ENCODE assay signal across 1 cellular context in the genomic region with DNA sequence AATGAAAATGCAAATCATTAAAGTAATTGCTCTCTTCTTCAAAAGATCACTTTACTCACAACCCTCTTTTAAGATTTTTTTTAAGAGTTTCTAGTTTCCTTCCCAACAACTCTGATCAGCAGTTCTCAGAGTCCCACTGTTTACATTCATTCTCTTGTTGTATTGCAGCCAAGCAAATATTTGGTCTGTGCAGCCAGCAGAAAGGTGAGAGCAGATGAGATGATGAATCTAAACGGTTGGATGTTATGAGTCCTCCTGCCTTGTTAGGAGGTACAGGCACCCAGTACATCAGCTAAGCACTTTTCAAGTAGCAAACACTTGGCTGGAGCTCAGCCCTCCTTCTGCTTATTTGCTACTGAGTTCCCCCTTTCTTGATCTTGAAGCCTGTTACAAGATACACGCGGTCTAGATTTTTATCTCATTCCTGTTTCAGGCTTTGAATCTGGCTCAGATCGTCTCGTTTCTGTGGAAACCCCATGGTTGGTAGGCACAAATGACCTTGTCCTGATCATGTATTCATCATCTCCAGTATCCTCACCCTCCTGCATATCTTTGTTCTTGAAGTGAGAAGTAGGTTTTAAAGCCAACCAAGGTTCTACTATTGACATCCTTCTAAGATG.
TF ChIP-seq lines count a peak whose summit lies in the region.

No MANE protein-coding gene starts in this region.

TF ChIP-seq in HepG2, 621 proteins besides CTCF, POLR2A, EP300 and RAD21 (continued from another document):
- TF ChIP-seq, protein P1, sequence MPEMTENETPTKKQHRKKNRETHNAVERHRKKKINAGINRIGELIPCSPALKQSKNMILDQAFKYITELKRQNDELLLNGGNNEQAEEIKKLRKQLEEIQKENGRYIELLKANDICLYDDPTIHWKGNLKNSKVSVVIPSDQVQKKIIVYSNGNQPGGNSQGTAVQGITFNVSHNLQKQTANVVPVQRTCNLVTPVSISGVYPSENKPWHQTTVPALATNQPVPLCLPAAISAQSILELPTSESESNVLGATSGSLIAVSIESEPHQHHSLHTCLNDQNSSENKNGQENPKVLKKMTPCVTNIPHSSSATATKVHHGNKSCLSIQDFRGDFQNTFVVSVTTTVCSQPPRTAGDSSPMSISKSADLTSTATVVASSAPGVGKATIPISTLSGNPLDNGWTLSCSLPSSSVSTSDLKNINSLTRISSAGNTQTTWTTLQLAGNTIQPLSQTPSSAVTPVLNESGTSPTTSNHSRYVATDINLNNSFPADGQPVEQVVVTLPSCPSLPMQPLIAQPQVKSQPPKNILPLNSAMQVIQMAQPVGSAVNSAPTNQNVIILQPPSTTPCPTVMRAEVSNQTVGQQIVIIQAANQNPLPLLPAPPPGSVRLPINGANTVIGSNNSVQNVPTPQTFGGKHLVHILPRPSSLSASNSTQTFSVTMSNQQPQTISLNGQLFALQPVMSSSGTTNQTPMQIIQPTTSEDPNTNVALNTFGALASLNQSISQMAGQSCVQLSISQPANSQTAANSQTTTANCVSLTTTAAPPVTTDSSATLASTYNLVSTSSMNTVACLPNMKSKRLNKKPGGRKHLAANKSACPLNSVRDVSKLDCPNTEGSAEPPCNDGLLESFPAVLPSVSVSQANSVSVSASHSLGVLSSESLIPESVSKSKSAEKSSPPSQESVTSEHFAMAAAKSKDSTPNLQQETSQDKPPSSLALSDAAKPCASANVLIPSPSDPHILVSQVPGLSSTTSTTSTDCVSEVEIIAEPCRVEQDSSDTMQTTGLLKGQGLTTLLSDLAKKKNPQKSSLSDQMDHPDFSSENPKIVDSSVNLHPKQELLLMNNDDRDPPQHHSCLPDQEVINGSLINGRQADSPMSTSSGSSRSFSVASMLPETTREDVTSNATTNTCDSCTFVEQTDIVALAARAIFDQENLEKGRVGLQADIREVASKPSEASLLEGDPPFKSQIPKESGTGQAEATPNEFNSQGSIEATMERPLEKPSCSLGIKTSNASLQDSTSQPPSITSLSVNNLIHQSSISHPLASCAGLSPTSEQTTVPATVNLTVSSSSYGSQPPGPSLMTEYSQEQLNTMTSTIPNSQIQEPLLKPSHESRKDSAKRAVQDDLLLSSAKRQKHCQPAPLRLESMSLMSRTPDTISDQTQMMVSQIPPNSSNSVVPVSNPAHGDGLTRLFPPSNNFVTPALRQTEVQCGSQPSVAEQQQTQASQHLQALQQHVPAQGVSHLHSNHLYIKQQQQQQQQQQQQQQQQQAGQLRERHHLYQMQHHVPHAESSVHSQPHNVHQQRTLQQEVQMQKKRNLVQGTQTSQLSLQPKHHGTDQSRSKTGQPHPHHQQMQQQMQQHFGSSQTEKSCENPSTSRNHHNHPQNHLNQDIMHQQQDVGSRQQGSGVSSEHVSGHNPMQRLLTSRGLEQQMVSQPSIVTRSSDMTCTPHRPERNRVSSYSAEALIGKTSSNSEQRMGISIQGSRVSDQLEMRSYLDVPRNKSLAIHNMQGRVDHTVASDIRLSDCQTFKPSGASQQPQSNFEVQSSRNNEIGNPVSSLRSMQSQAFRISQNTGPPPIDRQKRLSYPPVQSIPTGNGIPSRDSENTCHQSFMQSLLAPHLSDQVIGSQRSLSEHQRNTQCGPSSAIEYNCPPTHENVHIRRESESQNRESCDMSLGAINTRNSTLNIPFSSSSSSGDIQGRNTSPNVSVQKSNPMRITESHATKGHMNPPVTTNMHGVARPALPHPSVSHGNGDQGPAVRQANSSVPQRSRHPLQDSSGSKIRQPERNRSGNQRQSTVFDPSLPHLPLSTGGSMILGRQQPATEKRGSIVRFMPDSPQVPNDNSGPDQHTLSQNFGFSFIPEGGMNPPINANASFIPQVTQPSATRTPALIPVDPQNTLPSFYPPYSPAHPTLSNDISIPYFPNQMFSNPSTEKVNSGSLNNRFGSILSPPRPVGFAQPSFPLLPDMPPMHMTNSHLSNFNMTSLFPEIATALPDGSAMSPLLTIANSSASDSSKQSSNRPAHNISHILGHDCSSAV (CRISPR knock-in tag; IDR thresholded peaks at IDR 0.05; ENCODE audit: borderline replicate concordance) = no peak
- TF ChIP-seq NFKB2 (CRISPR knock-in tag; IDR thresholded peaks at IDR 0.05; ENCODE audit: borderline replicate concordance) (no peak), PAWR (CRISPR knock-in tag; IDR thresholded peaks at IDR 0.05; ENCODE audit: borderline replicate concordance) (no peak), SRF (IDR thresholded peaks at IDR 0.05; ENCODE audit: low read depth, low read length) (no peak), IRF1 (CRISPR knock-in tag; IDR thresholded peaks at IDR 0.05; ENCODE audit: low read depth) (no peak), ZBTB8A (CRISPR knock-in tag; IDR thresholded peaks at IDR 0.05; ENCODE audit: borderline replicate concordance, low read depth) (no peak), ISL2 (CRISPR knock-in tag; IDR thresholded peaks at IDR 0.05) (no peak), TBX3 (IDR thresholded peaks at IDR 0.05; ENCODE audit: borderline replicate concordance) (peak; percentile 31; the same call in 1 of the 2 replicates), ZNF772 (CRISPR knock-in tag; IDR thresholded peaks at IDR 0.05) (no peak), ZNF18 (CRISPR knock-in tag; IDR thresholded peaks at IDR 0.05; ENCODE audit: insufficient replicate concordance) (no peak), MAFF (IDR thresholded peaks at IDR 0.05; ENCODE audit: low read depth, low read length) (peak; percentile 34; the same call in 1 of the 2 replicates), ZNF33A (CRISPR knock-in tag; IDR thresholded peaks at IDR 0.05; ENCODE audit: borderline replicate concordance) (no peak), ZSCAN21 (CRISPR knock-in tag; IDR thresholded peaks at IDR 0.05; ENCODE audit: borderline replicate concordance) (no peak), CHCHD3 (CRISPR knock-in tag; IDR thresholded peaks at IDR 0.05) (no peak), FOXP4 (CRISPR knock-in tag; IDR thresholded peaks at IDR 0.05) (peak; percentile 70), ZNF224 (CRISPR knock-in tag; IDR thresholded peaks at IDR 0.05) (no peak), RCOR2 (CRISPR knock-in tag; IDR thresholded peaks at IDR 0.05) (no peak), ZNF83 (CRISPR knock-in tag; IDR thresholded peaks at IDR 0.05; ENCODE audit: borderline replicate concordance) (no peak), JUND (CRISPR knock-in tag; IDR thresholded peaks at IDR 0.05) (no peak), RARA (CRISPR knock-in tag; IDR thresholded peaks at IDR 0.05) (peak; percentile 38; the same call in 1 of the 2 replicates), MED13 (CRISPR knock-in tag; IDR thresholded peaks at IDR 0.05) (no peak), KAT8 (CRISPR knock-in tag; IDR thresholded peaks at IDR 0.05) (peak; percentile 29; the same call in 1 of the 2 replicates), SOX5 (CRISPR knock-in tag; IDR thresholded peaks at IDR 0.05; ENCODE audit: borderline replicate concordance) (peak; percentile 52; the same call in 1 of the 2 replicates)
- TF ChIP-seq, protein P2, sequence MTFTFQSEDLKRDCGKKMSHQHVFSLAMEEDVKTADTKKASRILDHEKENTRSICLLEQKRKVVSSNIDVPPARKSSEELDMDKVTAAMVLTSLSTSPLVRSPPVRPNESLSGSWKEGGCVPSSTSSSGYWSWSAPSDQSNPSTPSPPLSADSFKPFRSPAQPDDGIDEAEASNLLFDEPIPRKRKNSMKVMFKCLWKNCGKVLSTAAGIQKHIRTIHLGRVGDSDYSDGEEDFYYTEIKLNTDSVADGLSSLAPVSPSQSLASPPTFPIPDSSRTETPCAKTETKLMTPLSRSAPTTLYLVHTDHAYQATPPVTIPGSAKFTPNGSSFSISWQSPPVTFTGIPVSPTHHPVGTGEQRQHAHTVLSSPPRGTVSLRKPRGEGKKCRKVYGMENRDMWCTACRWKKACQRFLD (CRISPR knock-in tag; IDR thresholded peaks at IDR 0.05; ENCODE audit: borderline replicate concordance) = no peak
- TF ChIP-seq, protein P3, sequence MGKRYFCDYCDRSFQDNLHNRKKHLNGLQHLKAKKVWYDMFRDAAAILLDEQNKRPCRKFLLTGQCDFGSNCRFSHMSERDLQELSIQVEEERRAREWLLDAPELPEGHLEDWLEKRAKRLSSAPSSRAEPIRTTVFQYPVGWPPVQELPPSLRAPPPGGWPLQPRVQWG (CRISPR knock-in tag; IDR thresholded peaks at IDR 0.05; ENCODE audit: borderline replicate concordance, low read depth) = no peak
- TF ChIP-seq, protein P4, sequence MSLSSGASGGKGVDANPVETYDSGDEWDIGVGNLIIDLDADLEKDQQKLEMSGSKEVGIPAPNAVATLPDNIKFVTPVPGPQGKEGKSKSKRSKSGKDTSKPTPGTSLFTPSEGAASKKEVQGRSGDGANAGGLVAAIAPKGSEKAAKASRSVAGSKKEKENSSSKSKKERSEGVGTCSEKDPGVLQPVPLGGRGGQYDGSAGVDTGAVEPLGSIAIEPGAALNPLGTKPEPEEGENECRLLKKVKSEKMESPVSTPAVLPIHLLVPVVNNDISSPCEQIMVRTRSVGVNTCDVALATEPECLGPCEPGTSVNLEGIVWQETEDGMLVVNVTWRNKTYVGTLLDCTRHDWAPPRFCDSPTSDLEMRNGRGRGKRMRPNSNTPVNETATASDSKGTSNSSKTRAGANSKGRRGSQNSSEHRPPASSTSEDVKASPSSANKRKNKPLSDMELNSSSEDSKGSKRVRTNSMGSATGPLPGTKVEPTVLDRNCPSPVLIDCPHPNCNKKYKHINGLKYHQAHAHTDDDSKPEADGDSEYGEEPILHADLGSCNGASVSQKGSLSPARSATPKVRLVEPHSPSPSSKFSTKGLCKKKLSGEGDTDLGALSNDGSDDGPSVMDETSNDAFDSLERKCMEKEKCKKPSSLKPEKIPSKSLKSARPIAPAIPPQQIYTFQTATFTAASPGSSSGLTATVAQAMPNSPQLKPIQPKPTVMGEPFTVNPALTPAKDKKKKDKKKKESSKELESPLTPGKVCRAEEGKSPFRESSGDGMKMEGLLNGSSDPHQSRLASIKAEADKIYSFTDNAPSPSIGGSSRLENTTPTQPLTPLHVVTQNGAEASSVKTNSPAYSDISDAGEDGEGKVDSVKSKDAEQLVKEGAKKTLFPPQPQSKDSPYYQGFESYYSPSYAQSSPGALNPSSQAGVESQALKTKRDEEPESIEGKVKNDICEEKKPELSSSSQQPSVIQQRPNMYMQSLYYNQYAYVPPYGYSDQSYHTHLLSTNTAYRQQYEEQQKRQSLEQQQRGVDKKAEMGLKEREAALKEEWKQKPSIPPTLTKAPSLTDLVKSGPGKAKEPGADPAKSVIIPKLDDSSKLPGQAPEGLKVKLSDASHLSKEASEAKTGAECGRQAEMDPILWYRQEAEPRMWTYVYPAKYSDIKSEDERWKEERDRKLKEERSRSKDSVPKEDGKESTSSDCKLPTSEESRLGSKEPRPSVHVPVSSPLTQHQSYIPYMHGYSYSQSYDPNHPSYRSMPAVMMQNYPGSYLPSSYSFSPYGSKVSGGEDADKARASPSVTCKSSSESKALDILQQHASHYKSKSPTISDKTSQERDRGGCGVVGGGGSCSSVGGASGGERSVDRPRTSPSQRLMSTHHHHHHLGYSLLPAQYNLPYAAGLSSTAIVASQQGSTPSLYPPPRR (CRISPR knock-in tag; IDR thresholded peaks at IDR 0.05; ENCODE audit: borderline replicate concordance) = peak; percentile 66; the same call in 1 of the 2 replicates
TF ChIP-seq in HepG2: peak in this region for 40.
